ENCODE assay signal across 20 cellular contexts in the genomic region with DNA sequence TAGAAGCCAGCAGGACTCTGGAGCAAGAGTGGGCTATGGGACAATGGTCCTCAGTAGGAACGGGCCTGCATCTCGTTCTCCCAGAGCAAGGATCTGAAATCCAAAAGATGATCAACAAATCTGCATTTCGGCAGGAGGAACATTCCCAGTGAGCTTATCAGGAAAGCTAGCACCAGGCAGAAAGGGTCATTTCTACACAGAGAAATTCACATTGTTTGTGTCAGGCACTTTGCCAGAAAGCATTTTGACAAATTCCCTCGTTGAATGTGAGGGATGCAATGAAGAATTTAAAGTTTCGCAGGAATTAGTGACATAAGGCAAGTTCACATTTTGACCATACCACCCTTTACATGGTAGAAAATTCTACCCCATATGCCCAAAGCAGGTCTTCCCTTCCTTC. TPM values are rescaled to one million over a fixed set of nuclear protein-coding genes. Genes with fewer than 3 reads are reported as not detected.
DNase-seq lines count a peak whose midpoint lies in the region; ATAC-seq, FAIRE-seq and TF ChIP-seq lines count a peak whose summit lies in the region.
"Had no signal": no experiment of that assay in that cellular context is flagged by ENCODE, and none has a peak within 500 bp of the region (broad histone marks: within the 10 kb centered on the region; RNA-seq: fewer than 3 reads in every experiment).

No MANE protein-coding gene starts in this region.

- H3K9me3 ChIP-seq in astrocyte (ENCODE audit: insufficient read depth, low read depth, low read length) (peaks cover 2% of the 10 kb centered on the region), stomach (peaks cover 0 to 9% (median 3%) of the 10 kb centered on the region in 4 donors)
- H3K9me3 ChIP-seq: BE2C, right lobe of liver had no signal

- 38 to 70% (median 54%) methylated on average over 5 of the region's 5 CpGs for WGBS in stomach, 5 donors
- 79 to 89% methylated on average over 5 of the region's 5 CpGs for WGBS in lower leg skin, 2 donors

- H4K20me1 ChIP-seq in astrocyte (ENCODE audit: insufficient read depth, low read length), result no peaks in the 10 kb centered on the region

- peak overlapping the region; percentile 74 for H3K4me2 ChIP-seq in astrocyte (ENCODE audit: low read length)

- no peaks in the 10 kb centered on the region for H3K79me2 ChIP-seq in astrocyte (ENCODE audit: insufficient read depth, low read length)

- no peak for ATAC-seq in GM21825 (IDR thresholded peaks at IDR 0.05; ENCODE audit: unreplicated experiment)
- ATAC-seq in GM21447 (IDR thresholded peaks at IDR 0.05; ENCODE audit: unreplicated experiment), result no peak
- ATAC-seq: activated CD4-positive, CD25-positive, alpha-beta regulatory T cell treated with anti-CD3 and anti-CD28 coated beads, Interleukin-2, amount 50 U/mL, for 24 hours; right lobe of liver had no signal

- H3K4me3 Mint-ChIP-seq in HFFc6 (peak overlapping the region; percentile 74), astrocyte (ENCODE audit: unreplicated experiment) (no peak overlapping the region)
- H3K4me3 Mint-ChIP-seq: activated naive CD8-positive, alpha-beta T cell treated with anti-CD3 and anti-CD28 coated beads for 36 hours had no signal

- no peaks in the 10 kb centered on the region; the same call in 1 of the 2 replicates for H3K27me3 Mint-ChIP-seq in HFFc6 (ENCODE audit: insufficient read depth)
- no peaks in the 10 kb centered on the region for H3K27me3 Mint-ChIP-seq in astrocyte (ENCODE audit: low read depth, unreplicated experiment)

- no peak for FAIRE-seq in astrocyte (lab: Jason Lieb, UNC)
- FAIRE-seq: G401.6 had no signal

- H3K27ac ChIP-seq in astrocyte (ENCODE audit: low read depth, low read length), result peak overlapping the region; percentile 78
- peak overlapping the region in 4 of 5 donors; percentile 31 to 69 (median 46) for H3K27ac ChIP-seq in stomach
- H3K27ac ChIP-seq: right lobe of liver had no signal

- H3K36me3 ChIP-seq in astrocyte (ENCODE audit: insufficient read depth, low read length) (no peaks in the 10 kb centered on the region), stomach (no peaks in the 10 kb centered on the region)
- H3K36me3 ChIP-seq: BE2C, right lobe of liver had no signal

- intact Hi-C loops in stomach (cut with DNase I; ENCODE audit: low total_unique reads), result no loop called here
- intact Hi-C loops in lower leg skin (cut with DNase I; ENCODE audit: low total_unique reads), result no loop called here

- H3K36me3 Mint-ChIP-seq in HFFc6 (ENCODE audit: low read depth) (peaks cover 9% of the 10 kb centered on the region), astrocyte (ENCODE audit: low read depth, unreplicated experiment) (peaks cover 3% of the 10 kb centered on the region)

- DNase-seq in HFFc6, result no peak
- no peak for DNase-seq in astrocyte (ENCODE audit: low read depth)
- peak; percentile 31 for DNase-seq in left kidney (ENCODE audit: low read depth, low spot score)
- no peak for DNase-seq in stomach
- DNase-seq in NCI-H1694 treated with DMSO at 0.1 percent for 48 hours (lab: John Stamatoyannopoulos, UW), result no peak
- DNase-seq in lower leg skin (ENCODE audit: low spot score in 2 of 2), result no peak
- DNase-seq: activated naive CD8-positive, alpha-beta T cell treated with anti-CD3 and anti-CD28 coated beads for 36 hours; BE2C; effector CD8-positive, alpha-beta T cell; hippocampal formation; Karpas-422; NCI-H1105; NCI-H526; occipital lobe; right lobe of liver; T-helper 9 cell had no signal

- peak overlapping the region; percentile 62 for H3K9ac ChIP-seq in astrocyte (ENCODE audit: low read length)

- peaks cover 12% of the 10 kb centered on the region for H3K9me3 Mint-ChIP-seq in HFFc6
- H3K9me3 Mint-ChIP-seq in astrocyte (ENCODE audit: unreplicated experiment), result peaks cover 18% of the 10 kb centered on the region

- TF ChIP-seq POLR2A in stomach (IDR thresholded peaks at IDR 0.05) (no peak), lower leg skin (IDR thresholded peaks at IDR 0.05) (no peak)

- H3K4me1 Mint-ChIP-seq in HFFc6 (ENCODE audit: low read depth) (peaks cover 61% of the 10 kb centered on the region), astrocyte (ENCODE audit: low read depth, unreplicated experiment) (peaks cover 28% of the 10 kb centered on the region)

- H3K27ac Mint-ChIP-seq in HFFc6 (peak overlapping the region; percentile 95), astrocyte (ENCODE audit: unreplicated experiment) (peak overlapping the region; percentile 53)
- H3K27ac Mint-ChIP-seq: activated naive CD8-positive, alpha-beta T cell treated with anti-CD3 and anti-CD28 coated beads for 36 hours had no signal

- H2AFZ ChIP-seq in astrocyte (ENCODE audit: low read depth, low read length), result no peak overlapping the region

- no peak for TF ChIP-seq CTCF in HFFc6 (IDR thresholded peaks at IDR 0.05)
- no peak for TF ChIP-seq CTCF in astrocyte (IDR thresholded peaks at IDR 0.05; ENCODE audit: insufficient read depth, low read depth, low read length)
- TF ChIP-seq CTCF in stomach (IDR thresholded peaks at IDR 0.05), result no peak
- no peak for TF ChIP-seq CTCF in lower leg skin (IDR thresholded peaks at IDR 0.05)

- peaks cover 29% of the 10 kb centered on the region for H3K4me1 ChIP-seq in astrocyte (ENCODE audit: insufficient read depth, low read length)
- peaks cover 0 to 25% (median 12%) of the 10 kb centered on the region in 4 donors for H3K4me1 ChIP-seq in stomach
- H3K4me1 ChIP-seq: BE2C, right lobe of liver had no signal

- H3K4me3 ChIP-seq in astrocyte (ENCODE audit: insufficient read depth, low read depth, low read length) (no peak overlapping the region), stomach (no peak overlapping the region), lower leg skin (ENCODE audit: low read depth, poor library complexity, severe bottlenecking) (no peak overlapping the region)
- H3K4me3 ChIP-seq: right lobe of liver had no signal

- TF ChIP-seq EP300 in stomach (IDR thresholded peaks at IDR 0.05), result no peak

- H3K27me3 ChIP-seq in astrocyte (ENCODE audit: insufficient read depth, low read length) (no peaks in the 10 kb centered on the region), stomach (no peaks in the 10 kb centered on the region)
- H3K27me3 ChIP-seq: BE2C, right lobe of liver had no signal

RNA-seq across cellular contexts. Expression of a gene that starts 31.6 kb away (rescaled TPM):
- 10 to 100 TPM; 23.2 to 33.3 (median 29.0) TPM for total RNA-seq in HFFc6 (2021; fragmentation: NEBNext Ultra II Directional; extraction: Animal tissue kit (Norgen Biotek cat#: 25700))
- 37.0 and 40.3 TPM in 2 replicates for total RNA-seq in astrocyte
- total RNA-seq in stomach, result 10 to 100 TPM; 33.8 to 80.0 (median 44.3) TPM
- polyA plus RNA-seq in stomach, result 10 to 100 TPM; 40.2 to 60.3 (median 57.0) TPM
- total RNA-seq in lower leg skin, result 100 to 1,000 TPM; 154 to 644 (median 289) TPM
